8 cellular contexts compared by ENCODE assay signal in genomic region chr1:203025721-203026665, GRCh38. TPM values are rescaled to one million over a fixed set of nuclear protein-coding genes. Genes with fewer than 3 reads are reported as not detected.
DNase-seq lines count a peak whose midpoint lies in the region; ATAC-seq and TF ChIP-seq lines count a peak whose summit lies in the region.

TSS of gene PPFIA4 (plus strand) at chr1:203026491. CDS start at chr1:203039009, 12,518 bp downstream.

- peak; percentile 21; the same call in 1 of the 2 replicates for TF ChIP-seq CTCF in Panc1 (IDR thresholded peaks at IDR 0.05)
- TF ChIP-seq CTCF in fibroblast of lung (conservative IDR thresholded peaks at IDR 0.05 in 1 of 2, IDR thresholded peaks at IDR 0.05 in 1 of 2; ENCODE audit: low read depth in 1 of 2, low read length in 2 of 2), result no peak

- H3K79me2 ChIP-seq in fibroblast of lung (ENCODE audit: control insufficient read depth, insufficient read depth, low read length), result no peaks in the 10 kb centered on the region

- H3K4me3 Mint-ChIP-seq in activated T-helper 1 cell treated with anti-CD3 and anti-CD28 coated beads, Interleukin-12 subunit alpha, Interleukin-12 subunit beta, Interleukin-2, Interleukin-4 antibody, amounts not matched to agents 30 ng/mL and 10 ng/mL and 1 ng/mL, durations not matched to agents 14 hours and 24 hours and 36 hours, result peak within 1 kb of the TSS; percentile 85
- H3K4me3 Mint-ChIP-seq in naive thymus-derived CD4-positive, alpha-beta T cell, result peak within 1 kb of the TSS; percentile 74 to 95 (median 84)

- H3K4me2 ChIP-seq in fibroblast of lung (ENCODE audit: extremely low read depth, insufficient read depth, low read length), result peak within 1 kb of the TSS; percentile 97

- H3K9ac ChIP-seq in fibroblast of lung (ENCODE audit: insufficient read depth, low read length), result peak within 1 kb of the TSS; percentile 43

- DNase-seq in COR-L47 (lab: John Stamatoyannopoulos, UW) (peak; percentile 88), KBM-7 (peak; percentile 65), Panc1 (ENCODE audit: low read depth, low spot score) (peak; percentile 30), fibroblast of lung (ENCODE audit: low read depth in 2 of 2) (peak; percentile 70 to 82)
- peak; percentile 87 for DNase-seq in activated T-helper 1 cell treated with anti-CD3 and anti-CD28 coated beads, Interleukin-12 subunit alpha, Interleukin-12 subunit beta, Interleukin-2, Interleukin-4 antibody, amounts not matched to agents 30 ng/mL and 10 ng/mL and 1 ng/mL, durations not matched to agents 14 hours and 24 hours and 36 hours (ENCODE audit: low spot score)
- peak; percentile 72 to 94 (median 89) for DNase-seq in naive thymus-derived CD4-positive, alpha-beta T cell
- DNase-seq in stimulated activated CD8-positive, alpha-beta memory T cell treated with anti-CD3 and anti-CD28 coated beads, Interleukin-7, amount 100 ng/mL, for 48 hours (ENCODE audit: extremely low read depth in 1 of 2, low read depth in 1 of 2), result peak; percentile 71 to 76

- peak within 1 kb of the TSS; percentile 84 for H3K27ac ChIP-seq in Panc1 (ENCODE audit: low read length)
- no peak within 1 kb of the TSS for H3K27ac ChIP-seq in fibroblast of lung (ENCODE audit: insufficient read depth, low read length)
- H3K27ac ChIP-seq in naive thymus-derived CD4-positive, alpha-beta T cell (ENCODE audit: low read depth, low read length), result peak within 1 kb of the TSS; percentile 53

- H3K27me3 ChIP-seq in Panc1 (ENCODE audit: control insufficient read depth, insufficient read depth, low read length) (no peaks in the 10 kb centered on the region; the same call in 1 of the 2 replicates), fibroblast of lung (ENCODE audit: control insufficient read depth, insufficient read depth, low read length) (peaks cover 14% of the 10 kb centered on the region)
- H3K27me3 ChIP-seq in naive thymus-derived CD4-positive, alpha-beta T cell (ENCODE audit: control insufficient read depth in 2 of 2, insufficient read depth in 2 of 2, low read length in 2 of 2), result no peaks in the 10 kb centered on the region

- POLR2A ChIA-PET in Panc1 (lab: Charles Lee), result interaction anchor here (0.7 kb wide), 1 partner anchor 600 kb away, joined by 5 read pairs; no protein-coding TSS in a partner anchor
- POLR2A ChIA-PET in naive thymus-derived CD4-positive, alpha-beta T cell (lab: Charles Lee), result interaction anchor here (1.1 to 2.7 kb wide), 4 partner anchors 16 to 110 kb away, joined by 3 to 23 read pairs (median 4); partner anchors contain the start of gene TMEM183A

- H4K20me1 ChIP-seq in fibroblast of lung (ENCODE audit: control insufficient read depth, extremely low read depth, insufficient read depth, low read length), result no peaks in the 10 kb centered on the region

- no peaks in the 10 kb centered on the region for H3K27me3 Mint-ChIP-seq in activated T-helper 1 cell treated with anti-CD3 and anti-CD28 coated beads, Interleukin-12 subunit alpha, Interleukin-12 subunit beta, Interleukin-2, Interleukin-4 antibody, amounts not matched to agents 30 ng/mL and 10 ng/mL and 1 ng/mL, durations not matched to agents 14 hours and 24 hours and 36 hours (ENCODE audit: insufficient read depth)
- H3K27me3 Mint-ChIP-seq in naive thymus-derived CD4-positive, alpha-beta T cell, result peaks cover 0 to 9% (median 0%) of the 10 kb centered on the region in 5 donors

- peaks cover 5% of the 10 kb centered on the region for H3K4me1 ChIP-seq in Panc1 (ENCODE audit: control insufficient read depth, insufficient read depth, low read length)
- no peaks in the 10 kb centered on the region for H3K4me1 ChIP-seq in fibroblast of lung (ENCODE audit: control insufficient read depth, extremely low read depth, insufficient read depth, low read length)
- H3K4me1 ChIP-seq in naive thymus-derived CD4-positive, alpha-beta T cell (ENCODE audit: control insufficient read depth in 2 of 2, insufficient read depth in 2 of 2, low read length in 2 of 2), result peaks cover 0 to 11% of the 10 kb centered on the region in 2 donors

- peaks cover 25% of the 10 kb centered on the region for H3K4me1 Mint-ChIP-seq in activated T-helper 1 cell treated with anti-CD3 and anti-CD28 coated beads, Interleukin-12 subunit alpha, Interleukin-12 subunit beta, Interleukin-2, Interleukin-4 antibody, amounts not matched to agents 30 ng/mL and 10 ng/mL and 1 ng/mL, durations not matched to agents 14 hours and 24 hours and 36 hours (ENCODE audit: low read depth)
- peaks cover 0 to 24% (median 14%) of the 10 kb centered on the region in 7 donors for H3K4me1 Mint-ChIP-seq in naive thymus-derived CD4-positive, alpha-beta T cell

- intact Hi-C loops in Panc1 (cut with micrococcal nuclease; ENCODE audit: unreplicated experiment), result no loop called here
- intact Hi-C loops in activated T-helper 1 cell treated with anti-CD3 and anti-CD28 coated beads, Interleukin-12 subunit alpha, Interleukin-12 subunit beta, Interleukin-2, Interleukin-4 antibody, amounts not matched to agents 30 ng/mL and 10 ng/mL and 1 ng/mL, durations not matched to agents 14 hours and 24 hours and 36 hours (cut with micrococcal nuclease), result loop anchor here (1.0 to 10.0 kb wide), 9 partner anchors 19 to 769 kb away; partner anchors contain the start of genes ADIPOR1, CYB5R1, KLHL12 and RABIF
- intact Hi-C loops in naive thymus-derived CD4-positive, alpha-beta T cell (cut with micrococcal nuclease), result loop anchor here (1.0 to 10.0 kb wide), 8 partner anchors 19 to 299 kb away; partner anchors contain the start of genes KLHL12 (in 2 of the 2), TMEM183A (in 2 of the 2), ADIPOR1 (in 1 of the 2) and CYB5R1 (in 1 of the 2)

- CTCF ChIA-PET in Panc1 (lab: Charles Lee), result interaction anchor here (0.6 to 1.3 kb wide), 2 partner anchors 13 to 1233 kb away, joined by 7 to 16 read pairs; no protein-coding TSS in a partner anchor
- CTCF ChIA-PET in naive thymus-derived CD4-positive, alpha-beta T cell (lab: Charles Lee), result interaction anchor here (1.0 to 2.5 kb wide), 3 partner anchors 14 to 837 kb away, joined by 3 to 12 read pairs (median 4); partner anchors contain the start of gene TMEM183A

- H3K4me3 ChIP-seq in Panc1 (ENCODE audit: low read depth in 2 of 2, low read length in 2 of 2), result peak within 1 kb of the TSS; percentile 53 to 66
- H3K4me3 ChIP-seq in fibroblast of lung (replicated peaks in 1 of 4; ENCODE audit: control extremely low read depth in 1 of 4, insufficient read depth in 1 of 4, low read depth in 3 of 4, low read length in 4 of 4), result peak within 1 kb of the TSS; percentile 43 to 72 (median 60)
- peak within 1 kb of the TSS; percentile 84 for H3K4me3 ChIP-seq in naive thymus-derived CD4-positive, alpha-beta T cell (ENCODE audit: low read length)

- peaks cover 33% of the 10 kb centered on the region for H3K36me3 Mint-ChIP-seq in activated T-helper 1 cell treated with anti-CD3 and anti-CD28 coated beads, Interleukin-12 subunit alpha, Interleukin-12 subunit beta, Interleukin-2, Interleukin-4 antibody, amounts not matched to agents 30 ng/mL and 10 ng/mL and 1 ng/mL, durations not matched to agents 14 hours and 24 hours and 36 hours (ENCODE audit: low read depth)
- H3K36me3 Mint-ChIP-seq in naive thymus-derived CD4-positive, alpha-beta T cell, result peaks cover 0 to 29% (median 4%) of the 10 kb centered on the region in 5 donors

- H3K9me3 Mint-ChIP-seq in activated T-helper 1 cell treated with anti-CD3 and anti-CD28 coated beads, Interleukin-12 subunit alpha, Interleukin-12 subunit beta, Interleukin-2, Interleukin-4 antibody, amounts not matched to agents 30 ng/mL and 10 ng/mL and 1 ng/mL, durations not matched to agents 14 hours and 24 hours and 36 hours, result peaks cover 6% of the 10 kb centered on the region
- peaks cover 0 to 3% (median 0%) of the 10 kb centered on the region in 11 donors for H3K9me3 Mint-ChIP-seq in naive thymus-derived CD4-positive, alpha-beta T cell

- BruUV-seq in Panc1 (replicated peaks; lab: Mats Ljungman, UMichigan), result no TSS peak

- ATAC-seq in GM21528 (IDR thresholded peaks at IDR 0.05; ENCODE audit: low FRiP score, unreplicated experiment), result peak; percentile 78
- ATAC-seq in Panc1, result peak; percentile 91
- ATAC-seq in naive thymus-derived CD4-positive, alpha-beta T cell, result peak; percentile 98

- no peaks in the 10 kb centered on the region for H3K9me3 ChIP-seq in Panc1 (ENCODE audit: control insufficient read depth, insufficient read depth, low read depth, low read length)
- H3K9me3 ChIP-seq in fibroblast of lung (ENCODE audit: control insufficient read depth, insufficient read depth, low read depth, low read length), result no peaks in the 10 kb centered on the region
- H3K9me3 ChIP-seq in naive thymus-derived CD4-positive, alpha-beta T cell (ENCODE audit: control insufficient read depth in 2 of 3, low read length in 3 of 3), result no peaks in the 10 kb centered on the region

- H2AFZ ChIP-seq in fibroblast of lung (ENCODE audit: low read length), result peak within 1 kb of the TSS; percentile 92

- in situ Hi-C loops in KBM-7 (cut with MboI; ENCODE audit: low pct_unique_long_range_greater_than_20kb, low sequenced_read_pairs), result no loop called here
- in situ Hi-C loops in Panc1 (cut with HindIII; ENCODE audit: low pct_unique_long_range_greater_than_20kb, low sequenced_read_pairs), result no loop called here

- peaks cover 16% of the 10 kb centered on the region for H3K36me3 ChIP-seq in Panc1 (ENCODE audit: control insufficient read depth, insufficient read depth, low read length)
- H3K36me3 ChIP-seq in fibroblast of lung (ENCODE audit: control insufficient read depth, insufficient read depth, low read length), result peaks cover 2% of the 10 kb centered on the region
- H3K36me3 ChIP-seq in naive thymus-derived CD4-positive, alpha-beta T cell (ENCODE audit: control insufficient read depth in 2 of 3, insufficient read depth in 3 of 3, low read length in 3 of 3), result peaks cover 9 to 28% (median 11%) of the 10 kb centered on the region in 3 experiments

- peak within 1 kb of the TSS; percentile 65 for H3K27ac Mint-ChIP-seq in activated T-helper 1 cell treated with anti-CD3 and anti-CD28 coated beads, Interleukin-12 subunit alpha, Interleukin-12 subunit beta, Interleukin-2, Interleukin-4 antibody, amounts not matched to agents 30 ng/mL and 10 ng/mL and 1 ng/mL, durations not matched to agents 14 hours and 24 hours and 36 hours
- H3K27ac Mint-ChIP-seq in naive thymus-derived CD4-positive, alpha-beta T cell, result peak within 1 kb of the TSS; percentile 73 to 96 (median 85)

RNA-seq across cellular contexts. Expression of gene PPFIA4, which starts in this region (rescaled TPM):
- total RNA-seq in Panc1 (2021; ENCODE audit: unreplicated experiment), result 1.9 TPM
- polyA plus RNA-seq in Panc1 (2012; ENCODE audit: insufficient read length), result 6.7 TPM
- 11.5 and 14.9 TPM in 2 replicates for total RNA-seq in activated T-helper 1 cell treated with anti-CD3 and anti-CD28 coated beads, Interleukin-12 subunit alpha, Interleukin-12 subunit beta, Interleukin-2, Interleukin-4 antibody, amounts not matched to agents 30 ng/mL and 10 ng/mL and 1 ng/mL, durations not matched to agents 14 hours and 24 hours and 36 hours
- total RNA-seq in fibroblast of lung, result 4.3 and 4.6 TPM in 2 replicates
- 0.36 and 3.2 TPM in 2 replicates for polyA plus RNA-seq in fibroblast of lung
- polyA plus RNA-seq in fibroblast of lung (2012), result 0.20 and 3.0 TPM in 2 replicates
- 0.19 and 14.0 TPM in 2 replicates for polyA minus RNA-seq in fibroblast of lung (ENCODE audit: low replicate concordance)
- total RNA-seq in naive thymus-derived CD4-positive, alpha-beta T cell, result 10 to 100 TPM in 1 of 5 experiments, 1 to 10 TPM in 2, under 1 TPM in 2; 0.40 to 45.5 (median 2.4) TPM
- polyA plus RNA-seq in naive thymus-derived CD4-positive, alpha-beta T cell, result not detected

Comparison
In these comparisons a context has a peak if more than half of its experiments do, and no peak if none do; other contexts are left out.
1. DNase-seq: peak in every context shown above with its lines; median percentile 89 in naive thymus-derived CD4-positive, alpha-beta T cell; 88 in COR-L47; 87 in activated T-helper 1 cell treated with anti-CD3 and anti-CD28 coated beads, Interleukin-12 subunit alpha, Interleukin-12 subunit beta, Interleukin-2, Interleukin-4 antibody, amounts not matched to agents 30 ng/mL and 10 ng/mL and 1 ng/mL, durations not matched to agents 14 hours and 24 hours and 36 hours; 76 in fibroblast of lung; 74 in stimulated activated CD8-positive, alpha-beta memory T cell treated with anti-CD3 and anti-CD28 coated beads, Interleukin-7, amount 100 ng/mL, for 48 hours; 65 in KBM-7; 30 in Panc1.